Comparison of ENCODE assay signal across 2 cellular contexts in the genomic region with DNA sequence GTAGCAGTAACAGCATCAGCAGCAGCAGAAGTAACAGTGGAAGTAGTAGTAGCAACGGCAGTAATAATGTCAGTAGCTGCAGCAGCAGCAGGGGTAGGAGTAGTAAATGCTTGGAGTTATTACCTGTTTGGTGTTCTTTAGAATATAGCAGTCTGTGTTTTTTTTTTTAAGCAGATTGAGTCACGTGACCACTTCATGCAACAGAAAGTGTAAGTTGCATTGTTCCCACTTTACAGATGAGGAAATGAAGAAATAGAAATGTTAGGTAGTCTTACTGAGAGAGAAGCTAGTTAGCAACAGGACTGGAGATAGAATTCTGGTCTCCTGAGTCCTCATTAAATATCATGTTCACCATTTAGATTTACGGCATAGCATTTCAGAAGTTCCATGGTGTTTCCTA.
TF ChIP-seq lines count a peak whose summit lies in the region.

No MANE protein-coding gene starts in this region.

TF ChIP-seq in HepG2, 621 proteins besides CTCF, POLR2A, EP300 and RAD21 (continued from another document and continues in another):
- TF ChIP-seq, protein P1, sequence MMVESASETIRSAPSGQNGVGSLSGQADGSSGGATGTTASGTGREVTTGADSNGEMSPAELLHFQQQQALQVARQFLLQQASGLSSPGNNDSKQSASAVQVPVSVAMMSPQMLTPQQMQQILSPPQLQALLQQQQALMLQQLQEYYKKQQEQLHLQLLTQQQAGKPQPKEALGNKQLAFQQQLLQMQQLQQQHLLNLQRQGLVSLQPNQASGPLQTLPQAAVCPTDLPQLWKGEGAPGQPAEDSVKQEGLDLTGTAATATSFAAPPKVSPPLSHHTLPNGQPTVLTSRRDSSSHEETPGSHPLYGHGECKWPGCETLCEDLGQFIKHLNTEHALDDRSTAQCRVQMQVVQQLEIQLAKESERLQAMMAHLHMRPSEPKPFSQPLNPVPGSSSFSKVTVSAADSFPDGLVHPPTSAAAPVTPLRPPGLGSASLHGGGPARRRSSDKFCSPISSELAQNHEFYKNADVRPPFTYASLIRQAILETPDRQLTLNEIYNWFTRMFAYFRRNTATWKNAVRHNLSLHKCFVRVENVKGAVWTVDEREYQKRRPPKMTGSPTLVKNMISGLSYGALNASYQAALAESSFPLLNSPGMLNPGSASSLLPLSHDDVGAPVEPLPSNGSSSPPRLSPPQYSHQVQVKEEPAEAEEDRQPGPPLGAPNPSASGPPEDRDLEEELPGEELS (CRISPR knock-in tag; IDR thresholded peaks at IDR 0.05), result no peak
- TF ChIP-seq, protein P2, sequence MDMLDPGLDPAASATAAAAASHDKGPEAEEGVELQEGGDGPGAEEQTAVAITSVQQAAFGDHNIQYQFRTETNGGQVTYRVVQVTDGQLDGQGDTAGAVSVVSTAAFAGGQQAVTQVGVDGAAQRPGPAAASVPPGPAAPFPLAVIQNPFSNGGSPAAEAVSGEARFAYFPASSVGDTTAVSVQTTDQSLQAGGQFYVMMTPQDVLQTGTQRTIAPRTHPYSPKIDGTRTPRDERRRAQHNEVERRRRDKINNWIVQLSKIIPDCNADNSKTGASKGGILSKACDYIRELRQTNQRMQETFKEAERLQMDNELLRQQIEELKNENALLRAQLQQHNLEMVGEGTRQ (IDR thresholded peaks at IDR 0.05; ENCODE audit: low read depth, low read length), result peak; percentile 75
- TF ChIP-seq, protein P2 (CRISPR knock-in tag; IDR thresholded peaks at IDR 0.05; ENCODE audit: borderline replicate concordance), result no peak
- TF ChIP-seq LCORL (IDR thresholded peaks at IDR 0.05) (peak; percentile 60), LCORL (CRISPR knock-in tag; IDR thresholded peaks at IDR 0.05) (no peak), MAFF (IDR thresholded peaks at IDR 0.05; ENCODE audit: low read depth, low read length) (no peak), SMC3 (IDR thresholded peaks at IDR 0.05; ENCODE audit: low read length) (no peak), CCAR2 (optimal IDR thresholded peaks at IDR 0.05; ENCODE audit: low read depth, low read length) (no peak), NFE2 (CRISPR knock-in tag; IDR thresholded peaks at IDR 0.05) (no peak), RAD51 (IDR thresholded peaks at IDR 0.05; ENCODE audit: borderline replicate concordance) (peak; percentile 95), ZNF121 (CRISPR knock-in tag; IDR thresholded peaks at IDR 0.05) (no peak), ZNF850 (CRISPR knock-in tag; conservative IDR thresholded peaks at IDR 0.05) (no peak), GATAD2A (CRISPR knock-in tag; IDR thresholded peaks at IDR 0.05) (no peak), ZBTB21 (CRISPR knock-in tag; IDR thresholded peaks at IDR 0.05) (no peak), ATM (IDR thresholded peaks at IDR 0.05; ENCODE audit: borderline replicate concordance) (no peak), ZNF598 (CRISPR knock-in tag; IDR thresholded peaks at IDR 0.05; ENCODE audit: borderline replicate concordance) (no peak)
- TF ChIP-seq, protein P3, sequence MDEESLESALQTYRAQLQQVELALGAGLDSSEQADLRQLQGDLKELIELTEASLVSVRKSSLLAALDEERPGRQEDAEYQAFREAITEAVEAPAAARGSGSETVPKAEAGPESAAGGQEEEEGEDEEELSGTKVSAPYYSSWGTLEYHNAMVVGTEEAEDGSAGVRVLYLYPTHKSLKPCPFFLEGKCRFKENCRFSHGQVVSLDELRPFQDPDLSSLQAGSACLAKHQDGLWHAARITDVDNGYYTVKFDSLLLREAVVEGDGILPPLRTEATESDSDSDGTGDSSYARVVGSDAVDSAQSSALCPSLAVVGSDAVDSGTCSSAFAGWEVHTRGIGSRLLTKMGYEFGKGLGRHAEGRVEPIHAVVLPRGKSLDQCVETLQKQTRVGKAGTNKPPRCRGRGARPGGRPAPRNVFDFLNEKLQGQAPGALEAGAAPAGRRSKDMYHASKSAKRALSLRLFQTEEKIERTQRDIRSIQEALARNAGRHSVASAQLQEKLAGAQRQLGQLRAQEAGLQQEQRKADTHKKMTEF (CRISPR knock-in tag; IDR thresholded peaks at IDR 0.05), result no peak
- TF ChIP-seq, protein P4, sequence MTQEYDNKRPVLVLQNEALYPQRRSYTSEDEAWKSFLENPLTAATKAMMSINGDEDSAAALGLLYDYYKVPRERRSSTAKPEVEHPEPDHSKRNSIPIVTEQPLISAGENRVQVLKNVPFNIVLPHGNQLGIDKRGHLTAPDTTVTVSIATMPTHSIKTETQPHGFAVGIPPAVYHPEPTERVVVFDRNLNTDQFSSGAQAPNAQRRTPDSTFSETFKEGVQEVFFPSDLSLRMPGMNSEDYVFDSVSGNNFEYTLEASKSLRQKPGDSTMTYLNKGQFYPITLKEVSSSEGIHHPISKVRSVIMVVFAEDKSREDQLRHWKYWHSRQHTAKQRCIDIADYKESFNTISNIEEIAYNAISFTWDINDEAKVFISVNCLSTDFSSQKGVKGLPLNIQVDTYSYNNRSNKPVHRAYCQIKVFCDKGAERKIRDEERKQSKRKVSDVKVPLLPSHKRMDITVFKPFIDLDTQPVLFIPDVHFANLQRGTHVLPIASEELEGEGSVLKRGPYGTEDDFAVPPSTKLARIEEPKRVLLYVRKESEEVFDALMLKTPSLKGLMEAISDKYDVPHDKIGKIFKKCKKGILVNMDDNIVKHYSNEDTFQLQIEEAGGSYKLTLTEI (CRISPR knock-in tag; conservative IDR thresholded peaks at IDR 0.05), result no peak
- TF ChIP-seq, protein P5, sequence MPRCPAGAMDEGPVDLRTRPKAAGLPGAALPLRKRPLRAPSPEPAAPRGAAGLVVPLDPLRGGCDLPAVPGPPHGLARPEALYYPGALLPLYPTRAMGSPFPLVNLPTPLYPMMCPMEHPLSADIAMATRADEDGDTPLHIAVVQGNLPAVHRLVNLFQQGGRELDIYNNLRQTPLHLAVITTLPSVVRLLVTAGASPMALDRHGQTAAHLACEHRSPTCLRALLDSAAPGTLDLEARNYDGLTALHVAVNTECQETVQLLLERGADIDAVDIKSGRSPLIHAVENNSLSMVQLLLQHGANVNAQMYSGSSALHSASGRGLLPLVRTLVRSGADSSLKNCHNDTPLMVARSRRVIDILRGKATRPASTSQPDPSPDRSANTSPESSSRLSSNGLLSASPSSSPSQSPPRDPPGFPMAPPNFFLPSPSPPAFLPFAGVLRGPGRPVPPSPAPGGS (CRISPR knock-in tag; IDR thresholded peaks at IDR 0.05), result no peak
- TF ChIP-seq, protein P6, sequence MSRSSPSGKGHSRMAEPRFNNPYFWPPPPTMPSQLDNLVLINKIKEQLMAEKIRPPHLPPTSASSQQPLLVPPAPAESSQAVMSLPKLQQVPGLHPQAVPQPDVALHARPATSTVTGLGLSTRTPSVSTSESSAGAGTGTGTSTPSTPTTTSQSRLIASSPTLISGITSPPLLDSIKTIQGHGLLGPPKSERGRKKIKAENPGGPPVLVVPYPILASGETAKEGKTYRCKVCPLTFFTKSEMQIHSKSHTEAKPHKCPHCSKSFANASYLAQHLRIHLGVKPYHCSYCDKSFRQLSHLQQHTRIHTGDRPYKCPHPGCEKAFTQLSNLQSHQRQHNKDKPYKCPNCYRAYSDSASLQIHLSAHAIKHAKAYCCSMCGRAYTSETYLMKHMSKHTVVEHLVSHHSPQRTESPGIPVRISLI (CRISPR knock-in tag; IDR thresholded peaks at IDR 0.05; ENCODE audit: borderline replicate concordance), result no peak

TF ChIP-seq in K562, 482 proteins besides CTCF, POLR2A, EP300 and RAD21 (continued from another document):
- TF ChIP-seq, protein P7, sequence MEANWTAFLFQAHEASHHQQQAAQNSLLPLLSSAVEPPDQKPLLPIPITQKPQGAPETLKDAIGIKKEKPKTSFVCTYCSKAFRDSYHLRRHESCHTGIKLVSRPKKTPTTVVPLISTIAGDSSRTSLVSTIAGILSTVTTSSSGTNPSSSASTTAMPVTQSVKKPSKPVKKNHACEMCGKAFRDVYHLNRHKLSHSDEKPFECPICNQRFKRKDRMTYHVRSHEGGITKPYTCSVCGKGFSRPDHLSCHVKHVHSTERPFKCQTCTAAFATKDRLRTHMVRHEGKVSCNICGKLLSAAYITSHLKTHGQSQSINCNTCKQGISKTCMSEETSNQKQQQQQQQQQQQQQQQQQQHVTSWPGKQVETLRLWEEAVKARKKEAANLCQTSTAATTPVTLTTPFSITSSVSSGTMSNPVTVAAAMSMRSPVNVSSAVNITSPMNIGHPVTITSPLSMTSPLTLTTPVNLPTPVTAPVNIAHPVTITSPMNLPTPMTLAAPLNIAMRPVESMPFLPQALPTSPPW (CRISPR knock-in tag; IDR thresholded peaks at IDR 0.05), result no peak
- TF ChIP-seq ZC3H8 (IDR thresholded peaks at IDR 0.05) (no peak), GTF2E2 (tag; IDR thresholded peaks at IDR 0.05) (no peak), KDM2B (CRISPR knock-in tag; IDR thresholded peaks at IDR 0.05) (no peak), EWSR1 (IDR thresholded peaks at IDR 0.05; ENCODE audit: borderline replicate concordance, low read depth, partially characterized antibody) (no peak), RBM14 (IDR thresholded peaks at IDR 0.05; ENCODE audit: borderline replicate concordance, insufficient read depth, low read depth, low read length) (no peak), MCM7 (IDR thresholded peaks at IDR 0.05) (no peak), RAD51 (IDR thresholded peaks at IDR 0.05; ENCODE audit: borderline replicate concordance, low read depth) (peak; percentile 88), PRPF4 (IDR thresholded peaks at IDR 0.05; ENCODE audit: insufficient read depth, low read depth, low read length, poor library complexity, severe bottlenecking) (no peak), TOE1 (IDR thresholded peaks at IDR 0.05; ENCODE audit: borderline replicate concordance) (peak; percentile 59; the same call in 1 of the 2 replicates), TOE1 (CRISPR knock-in tag; IDR thresholded peaks at IDR 0.05; ENCODE audit: borderline replicate concordance, low read depth) (no peak)
- TF ChIP-seq, protein P8, sequence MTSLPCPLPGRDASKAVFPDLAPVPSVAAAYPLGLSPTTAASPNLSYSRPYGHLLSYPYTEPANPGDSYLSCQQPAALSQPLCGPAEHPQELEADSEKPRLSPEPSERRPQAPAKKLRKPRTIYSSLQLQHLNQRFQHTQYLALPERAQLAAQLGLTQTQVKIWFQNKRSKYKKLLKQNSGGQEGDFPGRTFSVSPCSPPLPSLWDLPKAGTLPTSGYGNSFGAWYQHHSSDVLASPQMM (CRISPR knock-in tag; IDR thresholded peaks at IDR 0.05), result no peak
- TF ChIP-seq, protein P9, sequence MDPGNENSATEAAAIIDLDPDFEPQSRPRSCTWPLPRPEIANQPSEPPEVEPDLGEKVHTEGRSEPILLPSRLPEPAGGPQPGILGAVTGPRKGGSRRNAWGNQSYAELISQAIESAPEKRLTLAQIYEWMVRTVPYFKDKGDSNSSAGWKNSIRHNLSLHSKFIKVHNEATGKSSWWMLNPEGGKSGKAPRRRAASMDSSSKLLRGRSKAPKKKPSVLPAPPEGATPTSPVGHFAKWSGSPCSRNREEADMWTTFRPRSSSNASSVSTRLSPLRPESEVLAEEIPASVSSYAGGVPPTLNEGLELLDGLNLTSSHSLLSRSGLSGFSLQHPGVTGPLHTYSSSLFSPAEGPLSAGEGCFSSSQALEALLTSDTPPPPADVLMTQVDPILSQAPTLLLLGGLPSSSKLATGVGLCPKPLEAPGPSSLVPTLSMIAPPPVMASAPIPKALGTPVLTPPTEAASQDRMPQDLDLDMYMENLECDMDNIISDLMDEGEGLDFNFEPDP (CRISPR knock-in tag; IDR thresholded peaks at IDR 0.05), result no peak
- TF ChIP-seq, protein P10, sequence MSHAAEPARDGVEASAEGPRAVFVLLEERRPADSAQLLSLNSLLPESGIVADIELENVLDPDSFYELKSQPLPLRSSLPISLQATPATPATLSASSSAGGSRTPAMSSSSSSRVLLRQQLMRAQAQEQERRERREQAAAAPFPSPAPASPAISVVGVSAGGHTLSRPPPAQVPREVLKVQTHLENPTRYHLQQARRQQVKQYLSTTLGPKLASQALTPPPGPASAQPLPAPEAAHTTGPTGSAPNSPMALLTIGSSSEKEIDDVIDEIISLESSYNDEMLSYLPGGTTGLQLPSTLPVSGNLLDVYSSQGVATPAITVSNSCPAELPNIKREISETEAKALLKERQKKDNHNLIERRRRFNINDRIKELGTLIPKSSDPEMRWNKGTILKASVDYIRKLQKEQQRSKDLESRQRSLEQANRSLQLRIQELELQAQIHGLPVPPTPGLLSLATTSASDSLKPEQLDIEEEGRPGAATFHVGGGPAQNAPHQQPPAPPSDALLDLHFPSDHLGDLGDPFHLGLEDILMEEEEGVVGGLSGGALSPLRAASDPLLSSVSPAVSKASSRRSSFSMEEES (CRISPR knock-in tag; IDR thresholded peaks at IDR 0.05), result peak; percentile 91
- TF ChIP-seq, protein P11, sequence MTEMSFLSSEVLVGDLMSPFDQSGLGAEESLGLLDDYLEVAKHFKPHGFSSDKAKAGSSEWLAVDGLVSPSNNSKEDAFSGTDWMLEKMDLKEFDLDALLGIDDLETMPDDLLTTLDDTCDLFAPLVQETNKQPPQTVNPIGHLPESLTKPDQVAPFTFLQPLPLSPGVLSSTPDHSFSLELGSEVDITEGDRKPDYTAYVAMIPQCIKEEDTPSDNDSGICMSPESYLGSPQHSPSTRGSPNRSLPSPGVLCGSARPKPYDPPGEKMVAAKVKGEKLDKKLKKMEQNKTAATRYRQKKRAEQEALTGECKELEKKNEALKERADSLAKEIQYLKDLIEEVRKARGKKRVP (CRISPR knock-in tag; IDR thresholded peaks at IDR 0.05), result no peak
